ENCODE assay signal across 20 cellular contexts in genomic region chr2:31060397-31060796, GRCh38.
DNase-seq lines count a peak whose midpoint lies in the region.
"Had no signal": no experiment of that assay in that cellular context is flagged by ENCODE, and none has a peak within 500 bp of the region (broad histone marks: within the 10 kb centered on the region; RNA-seq: fewer than 3 reads in every experiment).

No MANE protein-coding gene starts in this region.

- H2AFZ ChIP-seq in mesenchymal stem cell (ENCODE audit: low read depth, low read length) = no peak overlapping the region

- H3K23ac ChIP-seq in mesenchymal stem cell (ENCODE audit: low read length in 2 of 2) = no peak overlapping the region

- H2BK12ac ChIP-seq in mesenchymal stem cell (ENCODE audit: low read length in 2 of 2) = no peak overlapping the region

- H3K36me3 ChIP-seq in duodenal mucosa (ENCODE audit: control insufficient read depth in 1 of 2, insufficient read depth in 2 of 2, low read length in 2 of 2) (no peaks in the 10 kb centered on the region), mesenchymal stem cell (ENCODE audit: control insufficient read depth in 1 of 2, insufficient read depth in 2 of 2, low read depth in 1 of 2, low read length in 2 of 2) (peaks cover 0 to 1% of the 10 kb centered on the region in 2 experiments)
- H3K36me3 ChIP-seq: SJCRH30 had no signal

- H3K9ac ChIP-seq in duodenal mucosa (ENCODE audit: low read depth in 1 of 2, low read length in 2 of 2) (no peak overlapping the region), mesenchymal stem cell (ENCODE audit: low read length) (no peak overlapping the region)
- H3K9ac ChIP-seq: KMS-11 had no signal

- no peak overlapping the region for H2BK15ac ChIP-seq in mesenchymal stem cell (ENCODE audit: low read depth, poor library complexity, severe bottlenecking)

- no peak overlapping the region for H3K14ac ChIP-seq in mesenchymal stem cell (ENCODE audit: low read length in 2 of 2)

- in situ Hi-C loops in ACHN (cut with HindIII; ENCODE audit: low pct_ligation_motif_present, low pct_unique_long_range_greater_than_20kb, low sequenced_read_pairs) = no loop called here

- no peak overlapping the region for H3K4me3 ChIP-seq in duodenal mucosa (ENCODE audit: low read depth in 1 of 2, low read length in 2 of 2)
- no peak overlapping the region for H3K4me3 ChIP-seq in mesenchymal stem cell (ENCODE audit: insufficient read depth in 1 of 2, low read depth in 1 of 2, low read length in 2 of 2)
- H3K4me3 ChIP-seq: A549, SJCRH30 had no signal

- DNase-seq in ACHN = peak; percentile 45
- DNase-seq in DMS53 (lab: John Stamatoyannopoulos, UW) = peak; percentile 58
- DNase-seq in mesenchymal stem cell = no peak
- DNase-seq in NCI-H2227 treated with DMSO at 0.1 percent for 48 hours (lab: John Stamatoyannopoulos, UW) = no peak
- DNase-seq in iPS-NIHi11 (ENCODE audit: low spot score) = no peak
- no peak for DNase-seq in NCI-H526 treated with DMSO at 0.1 percent for 48 hours (lab: John Stamatoyannopoulos, UW)
- no peak for DNase-seq in NCI-H146 treated with DMSO at 0.1 percent for 48 hours (lab: John Stamatoyannopoulos, UW; ENCODE audit: unreplicated experiment)
- DNase-seq: AML-193; CD4-positive, CD25-positive, alpha-beta regulatory T cell; DMS 273 treated with DMSO at 0.1 percent for 48 hours; H7; NCI-H1092; NCI-H187; NCI-H2171; NCI-H524; RPMI8226; SJCRH30 had no signal

- H3K27ac ChIP-seq in duodenal mucosa (ENCODE audit: low read depth, low read length) (peak overlapping the region; percentile 30), mesenchymal stem cell (ENCODE audit: low read length, poor library complexity, severe bottlenecking) (peak overlapping the region; percentile 79)
- H3K27ac ChIP-seq: A549, KMS-11, SJCRH30 had no signal

- H3K9me3 ChIP-seq in duodenal mucosa (ENCODE audit: control insufficient read depth in 1 of 2, low read length in 2 of 2) = no peaks in the 10 kb centered on the region
- no peaks in the 10 kb centered on the region for H3K9me3 ChIP-seq in mesenchymal stem cell (ENCODE audit: control insufficient read depth, low read length)
- H3K9me3 ChIP-seq: A549, SJCRH30 had no signal

- H4K8ac ChIP-seq in mesenchymal stem cell (ENCODE audit: low read length) = no peak overlapping the region

- no peak overlapping the region for H2BK120ac ChIP-seq in mesenchymal stem cell (ENCODE audit: low read depth, low read length)

- no peak overlapping the region for H3K18ac ChIP-seq in mesenchymal stem cell (ENCODE audit: low read depth in 1 of 2, low read length in 2 of 2)

- peak overlapping the region; percentile 8 for H3K4me2 ChIP-seq in mesenchymal stem cell (ENCODE audit: low read length, poor library complexity, severe bottlenecking)
- H3K4me2 ChIP-seq: A549, KMS-11 had no signal

- 85% methylated on average over 6 of the region's 6 CpGs for WGBS in mesenchymal stem cell

- H3K79me1 ChIP-seq in mesenchymal stem cell (replicated peaks; ENCODE audit: low read length, poor library complexity, severe bottlenecking) = peaks cover 42% of the 10 kb centered on the region

- H3K27me3 ChIP-seq in duodenal mucosa (ENCODE audit: control insufficient read depth in 1 of 2, insufficient read depth in 2 of 2, low read length in 2 of 2) (no peaks in the 10 kb centered on the region), mesenchymal stem cell (ENCODE audit: control insufficient read depth in 1 of 2, insufficient read depth in 1 of 2, low read length in 2 of 2) (no peaks in the 10 kb centered on the region)

- H2BK5ac ChIP-seq in mesenchymal stem cell (ENCODE audit: low read depth, low read length, poor library complexity, severe bottlenecking) = peak overlapping the region; percentile 5

- H3K4me1 ChIP-seq in duodenal mucosa (ENCODE audit: control insufficient read depth in 1 of 2, insufficient read depth in 2 of 2, low read length in 2 of 2) = peaks cover 17 to 20% of the 10 kb centered on the region in 2 donors
- peaks cover 16% of the 10 kb centered on the region for H3K4me1 ChIP-seq in mesenchymal stem cell (ENCODE audit: control insufficient read depth, insufficient read depth, low read depth, low read length)
- H3K4me1 ChIP-seq: A549, SJCRH30 had no signal

- no peak overlapping the region for H2AK5ac ChIP-seq in mesenchymal stem cell (ENCODE audit: low read length, severe bottlenecking)

- no peak overlapping the region for H3K4ac ChIP-seq in mesenchymal stem cell (ENCODE audit: low read depth in 1 of 2, low read length in 2 of 2)

- H4K91ac ChIP-seq in mesenchymal stem cell (ENCODE audit: low read length) = no peak overlapping the region

Comparison
In these comparisons a context has a peak if more than half of its experiments do, and no peak if none do; other contexts are left out.
1. DNase-seq: peak in ACHN (single experiment) and DMS53 (single experiment); none in mesenchymal stem cell (single experiment), NCI-H2227 treated with DMSO at 0.1 percent for 48 hours (single experiment), iPS-NIHi11 (single experiment), NCI-H526 treated with DMSO at 0.1 percent for 48 hours (single experiment) and NCI-H146 treated with DMSO at 0.1 percent for 48 hours (single experiment).